ENCODE assay signal across 20 cellular contexts in genomic region chr6:41494212-41495115, GRCh38. TPM values are rescaled to one million over a fixed set of nuclear protein-coding genes. Genes with fewer than 3 reads are reported as not detected.
DNase-seq lines count a peak whose midpoint lies in the region; ATAC-seq and TF ChIP-seq lines count a peak whose summit lies in the region.
"Had no signal": no experiment of that assay in that cellular context is flagged by ENCODE, and none has a peak within 500 bp of the region (broad histone marks: within the 10 kb centered on the region; RNA-seq: fewer than 3 reads in every experiment).

No MANE protein-coding gene starts in this region.

- no peak overlapping the region for H4K8ac ChIP-seq in IMR-90 (ENCODE audit: low read depth in 2 of 2, low read length in 2 of 2)
- no peak overlapping the region for H4K8ac ChIP-seq in neuronal stem cell (ENCODE audit: low read depth, low read length)

- H3K56ac ChIP-seq in IMR-90 (ENCODE audit: extremely low read depth, insufficient read depth, low read length), result no peak overlapping the region

- H3K79me1 ChIP-seq in IMR-90 (ENCODE audit: low read depth in 1 of 2, low read length in 2 of 2), result no peaks in the 10 kb centered on the region
- H3K79me1 ChIP-seq in neuronal stem cell (ENCODE audit: low read depth, low read length), result no peaks in the 10 kb centered on the region

- dilution Hi-C loops in IMR-90 (cut with HindIII; ENCODE audit: low sequenced_read_pairs, unreplicated experiment), result no loop called here

- H2AK5ac ChIP-seq in IMR-90 (ENCODE audit: low read depth, low read length) (no peak overlapping the region), neuronal stem cell (ENCODE audit: low read depth, low read length) (no peak overlapping the region)

- CTCF ChIA-PET in IMR-90 (lab: Yijun Ruan, JAX), result no interaction called here

- H4K5ac ChIP-seq in IMR-90 (ENCODE audit: low read depth, low read length), result no peak overlapping the region

- H2BK5ac ChIP-seq in IMR-90 (ENCODE audit: low read depth, low read length, poor library complexity, severe bottlenecking) (peak overlapping the region; percentile 40), neuronal stem cell (ENCODE audit: low read length) (no peak overlapping the region)

- ATAC-seq in IMR-90 (ENCODE audit: low read depth) (no peak), sciatic nerve (no peak)
- ATAC-seq: foreskin keratinocyte, pancreas, Right ventricle myocardium inferior had no signal

- no peaks in the 10 kb centered on the region for H3K9me1 ChIP-seq in IMR-90 (ENCODE audit: insufficient read depth, low read length)

- H2BK120ac ChIP-seq in IMR-90 (ENCODE audit: low read depth, low read length) (no peak overlapping the region), neuronal stem cell (ENCODE audit: low read depth, low read length) (no peak overlapping the region)

- H4K20me1 ChIP-seq in IMR-90 (ENCODE audit: insufficient read depth, low read length), result no peaks in the 10 kb centered on the region

- H3K4me2 ChIP-seq in IMR-90 (ENCODE audit: low read depth, low read length) (no peak overlapping the region), neuronal stem cell (ENCODE audit: insufficient read depth, low read length, poor library complexity, severe bottlenecking) (peak overlapping the region; percentile 62)

- no peak overlapping the region for H3K9ac ChIP-seq in IMR-90 (ENCODE audit: low read depth, low read length)
- H3K9ac ChIP-seq in iPS-18a (ENCODE audit: low read length), result no peak overlapping the region
- no peak overlapping the region for H3K9ac ChIP-seq in neuronal stem cell (ENCODE audit: low read depth, low read length, poor library complexity)

- no CpG with 5 or more reads among the region's 16 CpGs for WGBS in IMR-90 (ENCODE audit: extremely low coverage in 2 of 2, insufficient read length in 1 of 2), 2 experiments
- WGBS in neuronal stem cell (ENCODE audit: extremely low coverage in 2 of 2, insufficient read length in 2 of 2, insufficient replicate concordance in 1 of 2), 2 donors, result no CpG with 5 or more reads among the region's 16 CpGs

- TF ChIP-seq CTCF in IMR-90 (conservative IDR thresholded peaks at IDR 0.05; ENCODE audit: low read depth, low read length) (no peak), WERI-Rb-1 (IDR thresholded peaks at IDR 0.05; ENCODE audit: low read depth, low read length) (no peak), BE2C (IDR thresholded peaks at IDR 0.05; ENCODE audit: low read depth, low read length) (no peak)

- H3K4me3 ChIP-seq in IMR-90 (ENCODE audit: insufficient read depth, low read depth, low read length) (no peak overlapping the region), WERI-Rb-1 (ENCODE audit: low read depth, low read length) (no peak overlapping the region), iPS-18a (ENCODE audit: low read length) (peak overlapping the region; percentile 40), neuronal stem cell (ENCODE audit: low read length in 2 of 2) (peak overlapping the region in 1 of 2 donors; percentile 24), BE2C (ENCODE audit: low read depth, low read length) (no peak overlapping the region)
- H3K4me3 ChIP-seq: left ventricle myocardium inferior, pancreas, skin epidermis had no signal

- POLR2A ChIA-PET in IMR-90 (lab: Charles Lee; ENCODE audit: unreplicated experiment), result no interaction called here

- no peak for TF ChIP-seq POLR2A in IMR-90 (IDR thresholded peaks at IDR 0.05; ENCODE audit: low read depth, low read length)

- no peak for TF ChIP-seq RAD21 in IMR-90 (IDR thresholded peaks at IDR 0.05; ENCODE audit: low read length)

- H3K27ac ChIP-seq in IMR-90 (ENCODE audit: insufficient read depth, low read length), result no peak overlapping the region
- peak overlapping the region; percentile 44 for H3K27ac ChIP-seq in WERI-Rb-1
- H3K27ac ChIP-seq in iPS-18a (ENCODE audit: low read length), result no peak overlapping the region
- no peak overlapping the region for H3K27ac ChIP-seq in neuronal stem cell (replicated peaks; ENCODE audit: low read length)
- H3K27ac ChIP-seq: foreskin keratinocyte, left ventricle myocardium inferior, pancreas, skin epidermis had no signal

- no peak overlapping the region for H2BK20ac ChIP-seq in IMR-90 (ENCODE audit: low read depth, low read length)

- H3K4me1 ChIP-seq in IMR-90 (ENCODE audit: control insufficient read depth, insufficient read depth, low read length), result peaks cover 3% of the 10 kb centered on the region
- peaks cover 36% of the 10 kb centered on the region for H3K4me1 ChIP-seq in iPS-18a (ENCODE audit: control insufficient read depth, low read depth, low read length)
- peaks cover 27 to 30% of the 10 kb centered on the region in 2 donors for H3K4me1 ChIP-seq in neuronal stem cell (ENCODE audit: control insufficient read depth in 2 of 2, insufficient read depth in 1 of 2, low read depth in 1 of 2, low read length in 2 of 2)
- H3K4me1 ChIP-seq in BE2C, result no peaks in the 10 kb centered on the region
- H3K4me1 ChIP-seq: Caco-2, foreskin keratinocyte, left ventricle myocardium inferior, pancreas had no signal

- intact Hi-C loops in IMR-90 (cut with micrococcal nuclease) (no loop called here), sciatic nerve (cut with DNase I) (no loop called here)

- H2AFZ ChIP-seq in IMR-90 (replicated peaks; ENCODE audit: low read length, poor library complexity), result no peak overlapping the region
- H2AFZ ChIP-seq in neuronal stem cell (ENCODE audit: low read length), result peak overlapping the region; percentile 64

- H3K36me3 ChIP-seq in IMR-90 (ENCODE audit: control insufficient read depth, insufficient read depth, low read length) (no peaks in the 10 kb centered on the region), WERI-Rb-1 (no peaks in the 10 kb centered on the region), iPS-18a (ENCODE audit: control insufficient read depth, low read depth, low read length) (no peaks in the 10 kb centered on the region), neuronal stem cell (replicated peaks in 1 of 2; ENCODE audit: control insufficient read depth in 2 of 2, insufficient read depth in 2 of 2, low read length in 2 of 2) (no peaks in the 10 kb centered on the region), BE2C (no peaks in the 10 kb centered on the region)
- H3K36me3 ChIP-seq: left ventricle myocardium inferior, pancreas had no signal

- no TSS peak for BruUV-seq in IMR-90 (replicated peaks; lab: Mats Ljungman, UMichigan)

- no peak overlapping the region for H3K14ac ChIP-seq in IMR-90 (replicated peaks; ENCODE audit: low read depth, low read length)
- H3K14ac ChIP-seq in neuronal stem cell (ENCODE audit: low read length), result peak overlapping the region; percentile 39

- in situ Hi-C loops in IMR-90 (cut with MboI; ENCODE audit: low sequenced_read_pairs), result no loop called here

- H2BK15ac ChIP-seq in IMR-90 (ENCODE audit: low read depth, low read length), result no peak overlapping the region
- H2BK15ac ChIP-seq in neuronal stem cell (ENCODE audit: low read length), result no peak overlapping the region

- H3K23ac ChIP-seq in IMR-90 (ENCODE audit: low read depth, low read length) (no peak overlapping the region), neuronal stem cell (ENCODE audit: low read depth, low read length, poor library complexity) (no peak overlapping the region)

- H3K4ac ChIP-seq in IMR-90 (ENCODE audit: low read depth, low read length) (no peak overlapping the region), neuronal stem cell (ENCODE audit: low read length) (no peak overlapping the region)

- peaks cover 55% of the 10 kb centered on the region for H3K27me3 ChIP-seq in IMR-90 (ENCODE audit: control insufficient read depth, insufficient read depth, low read length)
- H3K27me3 ChIP-seq in WERI-Rb-1 (ENCODE audit: insufficient read depth, low read depth, severe bottlenecking), result no peaks in the 10 kb centered on the region
- H3K27me3 ChIP-seq in iPS-18a (ENCODE audit: control insufficient read depth, insufficient read depth, low read length), result peaks cover 94% of the 10 kb centered on the region
- peaks cover 0 to 64% (median 32%) of the 10 kb centered on the region in 3 experiments for H3K27me3 ChIP-seq in neuronal stem cell (ENCODE audit: control insufficient read depth in 3 of 3, insufficient read depth in 3 of 3, low read depth in 1 of 3, low read length in 3 of 3)
- H3K27me3 ChIP-seq in BE2C, result no peaks in the 10 kb centered on the region
- H3K27me3 ChIP-seq: pancreas had no signal

- no peak overlapping the region for H2AK9ac ChIP-seq in IMR-90 (replicated peaks; ENCODE audit: low read depth, low read length, poor library complexity)

- no peaks in the 10 kb centered on the region for H3K9me3 ChIP-seq in IMR-90 (ENCODE audit: control insufficient read depth, insufficient read depth, low read length)
- H3K9me3 ChIP-seq in WERI-Rb-1 (ENCODE audit: severe bottlenecking), result no peaks in the 10 kb centered on the region
- H3K9me3 ChIP-seq in iPS-18a (ENCODE audit: control insufficient read depth, low read depth, low read length), result no peaks in the 10 kb centered on the region
- H3K9me3 ChIP-seq in neuronal stem cell (replicated peaks in 1 of 2; ENCODE audit: control insufficient read depth in 2 of 2, insufficient read depth in 1 of 2, low read depth in 1 of 2, low read length in 2 of 2), result no peaks in the 10 kb centered on the region
- H3K9me3 ChIP-seq in BE2C, result no peaks in the 10 kb centered on the region
- H3K9me3 ChIP-seq: Caco-2, left ventricle myocardium inferior, pancreas had no signal

- H4K91ac ChIP-seq in IMR-90 (ENCODE audit: insufficient read depth, low read depth, low read length) (no peak overlapping the region), neuronal stem cell (ENCODE audit: low read depth, low read length, poor library complexity) (no peak overlapping the region)

- peak overlapping the region; percentile 14 for H2BK12ac ChIP-seq in neuronal stem cell (ENCODE audit: low read length)

- H3K18ac ChIP-seq in IMR-90 (ENCODE audit: low read depth, low read length) (no peak overlapping the region), neuronal stem cell (ENCODE audit: low read length) (no peak overlapping the region)

- no peak for DNase-seq in IMR-90
- peak; percentile 85 for DNase-seq in WERI-Rb-1
- peak; percentile 71 for DNase-seq in neuronal stem cell (ENCODE audit: low spot score)
- DNase-seq in BE2C, result no peak
- DNase-seq in sciatic nerve (ENCODE audit: low spot score), result no peak
- DNase-seq in NCI-H146 (lab: John Stamatoyannopoulos, UW), result no peak
- DNase-seq in SW 1271 (lab: John Stamatoyannopoulos, UW), result no peak
- DNase-seq: activated CD4-positive, alpha-beta T cell treated with anti-CD3 and anti-CD28 coated beads, Interleukin-2, amount 50 U/mL, for 4 hours; activated naive CD4-positive, alpha-beta T cell treated with anti-CD3 and anti-CD28 coated beads, Interleukin-2, amount 50 U/mL, for 16 hours; Caco-2; cortex of kidney; foreskin keratinocyte; left ventricle myocardium inferior; NCI-H1694 treated with DMSO at 0.1 percent for 48 hours; NCI-H345; pancreas; stimulated activated CD4-positive, alpha-beta T cell treated with anti-CD3 and anti-CD28 coated beads, Interleukin-4, amount 100 ng/mL, for 1 hour had no signal

RNA-seq across cellular contexts. Expression of gene FOXP4, which starts 51.7 kb away (rescaled TPM):
- total RNA-seq in IMR-90 (2012; rRNA removed) (0.72 and 0.83 TPM in 2 replicates), sciatic nerve (39.2 TPM)
- polyA plus RNA-seq in IMR-90 (2012; rRNA removed), result 9.5 and 10.4 TPM in 2 replicates
- polyA plus RNA-seq in IMR-90 (2012; cell fraction: cytosol; rRNA removed), result 6.0 and 13.9 TPM in 2 replicates
- 9.7 and 21.6 TPM in 2 replicates for polyA plus RNA-seq in IMR-90 (2012; cell fraction: nucleus; rRNA removed; ENCODE audit: low replicate concordance)
- 43.1 TPM for polyA plus RNA-seq in neuronal stem cell (2013, experiment 1 of 2)
- polyA plus RNA-seq in neuronal stem cell (2013, experiment 2 of 2), result 44.6 TPM
- 42.7 TPM for polyA plus RNA-seq in BE2C (2012; ENCODE audit: insufficient read depth, insufficient read length, low read depth)

Comparison
In these comparisons a context has a peak if more than half of its experiments do, and no peak if none do; other contexts are left out.
1. DNase-seq: peak in WERI-Rb-1 (single experiment) and neuronal stem cell (single experiment); none in IMR-90 (single experiment), BE2C (single experiment), sciatic nerve (single experiment), NCI-H146 (single experiment) and SW 1271 (0 of 2).
2. RNA of gene FOXP4, which starts 51.7 kb away (total RNA-seq): 39.2 TPM in sciatic nerve (single experiment); 0.72 to 0.83 TPM in IMR-90; every median in the first group is over 10 times any median in the second.